Comparison of ENCODE assay signal across 8 cellular contexts in genomic region chr3:112111785-112112402, GRCh38. TPM values are rescaled to one million over a fixed set of nuclear protein-coding genes. Genes with fewer than 3 reads are reported as not detected.
DNase-seq lines count a peak whose midpoint lies in the region; ATAC-seq and TF ChIP-seq lines count a peak whose summit lies in the region.

No MANE protein-coding gene starts in this region.

- H3F3A ChIP-seq in Loucy (ENCODE audit: low read depth) = no peaks in the 10 kb centered on the region

- no peak for TF ChIP-seq EP300 in sigmoid colon (IDR thresholded peaks at IDR 0.05)

- no peak overlapping the region for H3K4me2 ChIP-seq in Loucy (ENCODE audit: low read depth, low read length, poor library complexity, severe bottlenecking)

- no peak overlapping the region for H2AFZ ChIP-seq in Loucy (ENCODE audit: low read length)

- peak; percentile 62 for DNase-seq in HCEC 1CT
- peak; percentile 30 for DNase-seq in SHP77 treated with DMSO at 0.1 percent for 48 hours (lab: John Stamatoyannopoulos, UW)
- peak; percentile 77 for DNase-seq in activated naive CD4-positive, alpha-beta T cell treated with anti-CD3 and anti-CD28 coated beads, Interleukin-2, amount 10 ng/mL, durations not matched to agents 7 days and 5 days
- DNase-seq in heart right ventricle = peak in 1 of 2 donors; percentile 54
- DNase-seq in sigmoid colon = no peak
- DNase-seq in coronary artery (ENCODE audit: low spot score) = no peak

- H3K27me3 Mint-ChIP-seq in activated naive CD4-positive, alpha-beta T cell treated with anti-CD3 and anti-CD28 coated beads, Interleukin-2, amount 10 ng/mL, durations not matched to agents 7 days and 5 days = no peaks in the 10 kb centered on the region

- no peak overlapping the region for H3K9ac ChIP-seq in Loucy (ENCODE audit: low read depth, low read length, poor library complexity, severe bottlenecking)

- H4K20me1 ChIP-seq in Loucy (ENCODE audit: insufficient read depth, low read length, poor library complexity, severe bottlenecking) = no peaks in the 10 kb centered on the region

- H3K27ac ChIP-seq in heart right ventricle (no peak overlapping the region), sigmoid colon (no peak overlapping the region), coronary artery (no peak overlapping the region)

- H3K4me1 ChIP-seq in Loucy (ENCODE audit: insufficient read depth, low read length, poor library complexity, severe bottlenecking) (no peaks in the 10 kb centered on the region), heart right ventricle (peaks cover 0 to 17% (median 9%) of the 10 kb centered on the region in 9 donors), sigmoid colon (no peaks in the 10 kb centered on the region)

- no peaks in the 10 kb centered on the region for H3K36me3 ChIP-seq in Loucy (ENCODE audit: insufficient read depth, low read length)
- peaks cover 0 to 14% (median 0%) of the 10 kb centered on the region in 9 donors for H3K36me3 ChIP-seq in heart right ventricle
- no peaks in the 10 kb centered on the region for H3K36me3 ChIP-seq in sigmoid colon

- TF ChIP-seq POLR2A in sigmoid colon (IDR thresholded peaks at IDR 0.05) = no peak

- H3K79me2 ChIP-seq in Loucy (ENCODE audit: insufficient read depth, low read length) = no peaks in the 10 kb centered on the region

- WGBS in heart right ventricle, 2 donors = 25 to 31% methylated on average over 3 of the region's 3 CpGs
- 4 to 8% methylated on average over 3 of the region's 3 CpGs for WGBS in sigmoid colon, 2 donors

- ATAC-seq in heart right ventricle = peak in 7 of 8 donors; percentile 54 to 80 (median 76)

- intact Hi-C loops in heart right ventricle (cut with DNase I) = loop anchor here in 9 of 10 donors (5.0 to 10.0 kb wide), 7 partner anchors 173 to 423 kb away; partner anchors contain the start of gene SLC9C1 (in 2 of the 9)
- intact Hi-C loops in sigmoid colon (cut with DNase I) = loop anchor here (10.0 kb wide), 1 partner anchor 413 kb away; no protein-coding TSS in a partner anchor

- H3K9me3 Mint-ChIP-seq in activated naive CD4-positive, alpha-beta T cell treated with anti-CD3 and anti-CD28 coated beads, Interleukin-2, amount 10 ng/mL, durations not matched to agents 7 days and 5 days = no peaks in the 10 kb centered on the region

- H3K4me3 Mint-ChIP-seq in activated naive CD4-positive, alpha-beta T cell treated with anti-CD3 and anti-CD28 coated beads, Interleukin-2, amount 10 ng/mL, durations not matched to agents 7 days and 5 days = no peak overlapping the region

- H3K4me3 ChIP-seq in Loucy (ENCODE audit: low read length, poor library complexity, severe bottlenecking) (no peak overlapping the region), heart right ventricle (no peak overlapping the region), sigmoid colon (no peak overlapping the region), coronary artery (no peak overlapping the region)

- H3K36me3 Mint-ChIP-seq in activated naive CD4-positive, alpha-beta T cell treated with anti-CD3 and anti-CD28 coated beads, Interleukin-2, amount 10 ng/mL, durations not matched to agents 7 days and 5 days = peaks cover 2% of the 10 kb centered on the region

- H3K4me1 Mint-ChIP-seq in activated naive CD4-positive, alpha-beta T cell treated with anti-CD3 and anti-CD28 coated beads, Interleukin-2, amount 10 ng/mL, durations not matched to agents 7 days and 5 days = peaks cover 14% of the 10 kb centered on the region

- TF ChIP-seq CTCF in GM12872 (IDR thresholded peaks at IDR 0.05; ENCODE audit: insufficient read depth, low read depth, low read length) (peak; percentile 91), Loucy (conservative IDR thresholded peaks at IDR 0.05; ENCODE audit: low read length) (peak; percentile 93), heart right ventricle (IDR thresholded peaks at IDR 0.05) (peak; percentile 37 to 88 (median 78)), sigmoid colon (IDR thresholded peaks at IDR 0.05) (peak in 3 of 4 experiments; percentile 19 to 49 (median 40)), coronary artery (IDR thresholded peaks at IDR 0.05) (no peak)

- H3K9me3 ChIP-seq in Loucy (ENCODE audit: insufficient read depth, low read depth, low read length) (no peaks in the 10 kb centered on the region), heart right ventricle (no peaks in the 10 kb centered on the region), sigmoid colon (no peaks in the 10 kb centered on the region)

- CTCF ChIA-PET in activated naive CD4-positive, alpha-beta T cell treated with anti-CD3 and anti-CD28 coated beads, Interleukin-2, amount 10 ng/mL, durations not matched to agents 7 days and 5 days (lab: Charles Lee) = interaction anchor here (0.6 to 4.0 kb wide), 41 partner anchors 10 to 422 kb away, joined by 3 to 40 read pairs (median 6); partner anchors contain the start of genes CD200, GCSAM and SLC9C1

- H3K27ac Mint-ChIP-seq in activated naive CD4-positive, alpha-beta T cell treated with anti-CD3 and anti-CD28 coated beads, Interleukin-2, amount 10 ng/mL, durations not matched to agents 7 days and 5 days = no peak overlapping the region

- H3K9me2 ChIP-seq in Loucy (replicated peaks; ENCODE audit: low read depth, low read length) = no peaks in the 10 kb centered on the region

- H3K27me3 ChIP-seq in Loucy (ENCODE audit: insufficient read depth, low read length, poor library complexity, severe bottlenecking) (peaks cover 23% of the 10 kb centered on the region), heart right ventricle (no peaks in the 10 kb centered on the region), sigmoid colon (no peaks in the 10 kb centered on the region)

RNA-seq across cellular contexts. Expression of gene GCSAM, which starts 21.2 kb away (rescaled TPM):
- under 1 TPM in 4 of 10 donors, not detected in 6; 0.28 to 0.62 (median 0.36) TPM for total RNA-seq in heart right ventricle
- polyA plus RNA-seq in heart right ventricle = under 1 TPM in 1 of 2 donors, not detected in 1; 0.04 TPM
- total RNA-seq in sigmoid colon = not detected
- 1 to 10 TPM in 1 of 3 donors, under 1 TPM in 1, not detected in 1; 0.69 to 8.4 TPM for polyA plus RNA-seq in sigmoid colon

RNA-seq across cellular contexts. Expression of gene C3orf52, which starts 25.7 kb away (rescaled TPM):
- total RNA-seq in heart right ventricle = 1 to 10 TPM; 3.5 to 9.8 (median 5.0) TPM
- polyA plus RNA-seq in heart right ventricle = 1 to 10 TPM; 3.1 to 6.0 TPM
- 1 to 10 TPM in 2 of 4 donors, under 1 TPM in 2; 0.36 to 2.2 (median 1.3) TPM for total RNA-seq in sigmoid colon
- polyA plus RNA-seq in sigmoid colon = 10 to 100 TPM; 10.2 to 17.4 (median 12.5) TPM

Comparison
In these comparisons a context has a peak if more than half of its experiments do, and no peak if none do; other contexts are left out.
1. DNase-seq: peak in HCEC 1CT (single experiment), SHP77 treated with DMSO at 0.1 percent for 48 hours (single experiment) and activated naive CD4-positive, alpha-beta T cell treated with anti-CD3 and anti-CD28 coated beads, Interleukin-2, amount 10 ng/mL, durations not matched to agents 7 days and 5 days (single experiment); none in sigmoid colon (single experiment) and coronary artery (single experiment).